31 cellular contexts compared by ENCODE assay signal in genomic region chr5:73894860-73895259, GRCh38.
"Had no signal": no experiment of that assay in that cellular context is flagged by ENCODE, and none has a peak within 500 bp of the region (broad histone marks: within the 10 kb centered on the region; RNA-seq: fewer than 3 reads in every experiment).

No MANE protein-coding gene starts in this region.

- H3K36me3 Mint-ChIP-seq: activated naive CD8-positive, alpha-beta T cell treated with anti-CD3 and anti-CD28 coated beads for 36 hours had no signal

- ATAC-seq: activated CD8-positive, alpha-beta T cell treated with anti-CD3 and anti-CD28 coated beads, Interleukin-2, amount 10 ng/mL, durations not matched to agents 7 days and 5 days; PC-3 had no signal

- H3K4me3 Mint-ChIP-seq: activated CD4-positive, alpha-beta T cell treated with anti-CD3 and anti-CD28 coated beads, Interleukin-2, amount 10 ng/mL, durations not matched to agents 7 days and 5 days; activated CD8-positive, alpha-beta T cell treated with anti-CD3 and anti-CD28 coated beads, Interleukin-2, amount 10 ng/mL, durations not matched to agents 7 days and 5 days; activated naive CD8-positive, alpha-beta T cell treated with anti-CD3 and anti-CD28 coated beads for 36 hours; activated T-helper 17 cell treated with anti-CD3 and anti-CD28 coated beads, Interleukin-2, amount 50 U/mL, for 72 hours had no signal

- DNase-seq: activated CD4-positive, alpha-beta T cell treated with anti-CD3 and anti-CD28 coated beads for 1 hour; activated CD4-positive, alpha-beta T cell treated with anti-CD3 and anti-CD28 coated beads, Interleukin-2, amount 10 ng/mL, durations not matched to agents 7 days and 5 days; activated CD4-positive, alpha-beta T cell treated with anti-CD3 and anti-CD28 coated beads, Interleukin-2, amount 50 U/mL, for 48 hours; activated CD4-positive, CD25-positive, alpha-beta regulatory T cell; activated CD8-positive, alpha-beta memory T cell treated with anti-CD3 and anti-CD28 coated beads, Interleukin-2, amount 50 U/mL, for 48 hours; activated CD8-positive, alpha-beta T cell treated with anti-CD3 and anti-CD28 coated beads, Interleukin-2, amount 10 ng/mL, durations not matched to agents 7 days and 5 days; activated effector memory CD4-positive, alpha-beta T cell treated with anti-CD3 and anti-CD28 coated beads, Interleukin-2, amount 50 U/mL, for 16 hours; activated naive CD4-positive, alpha-beta T cell; activated naive CD4-positive, alpha-beta T cell treated with anti-CD3 and anti-CD28 coated beads, Interleukin-2, amount 50 U/mL, for 16 hours; activated naive CD8-positive, alpha-beta T cell treated with anti-CD3 and anti-CD28 coated beads for 36 hours; activated T-cell treated with anti-CD3 and anti-CD28 coated beads, Interleukin-2, amount 50 U/mL, for 48 hours; amniotic stem cell; aorta; Karpas-422; KBM-7; NCI-H1105; NCI-H1417 treated with DMSO at 0.1 percent for 48 hours; NCI-H187 treated with DMSO at 0.1 percent for 48 hours; NCI-H2081; NCI-H226; NCI-H526; NCI-H748 treated with DMSO at 0.1 percent for 48 hours; NK-92 treated with Interleukin-12 subunit alpha and Interleukin-12 subunit beta, amount 100 ng/mL, for 24 hours; PC-3; Peyer's patch; RPMI8226; SHP77 treated with DMSO at 0.1 percent for 48 hours; SK-N-SH; T1000; WERI-Rb-1 had no signal

- H3K4me1 Mint-ChIP-seq: activated naive CD8-positive, alpha-beta T cell treated with anti-CD3 and anti-CD28 coated beads for 36 hours; activated T-helper 17 cell treated with anti-CD3 and anti-CD28 coated beads, Interleukin-2, amount 50 U/mL, for 72 hours had no signal

- H3K9me3 Mint-ChIP-seq: activated CD4-positive, alpha-beta T cell treated with anti-CD3 and anti-CD28 coated beads, Interleukin-2, amount 10 ng/mL, durations not matched to agents 7 days and 5 days; activated naive CD8-positive, alpha-beta T cell treated with anti-CD3 and anti-CD28 coated beads for 36 hours; activated T-helper 17 cell treated with anti-CD3 and anti-CD28 coated beads, Interleukin-2, amount 50 U/mL, for 72 hours had no signal

- H3K27ac Mint-ChIP-seq: activated CD4-positive, alpha-beta T cell treated with anti-CD3 and anti-CD28 coated beads, Interleukin-2, amount 10 ng/mL, durations not matched to agents 7 days and 5 days; activated CD8-positive, alpha-beta T cell treated with anti-CD3 and anti-CD28 coated beads, Interleukin-2, amount 10 ng/mL, durations not matched to agents 7 days and 5 days; activated naive CD8-positive, alpha-beta T cell treated with anti-CD3 and anti-CD28 coated beads for 36 hours; activated T-helper 17 cell treated with anti-CD3 and anti-CD28 coated beads, Interleukin-2, amount 50 U/mL, for 72 hours had no signal
